8 cellular contexts compared by ENCODE assay signal in the genomic region with DNA sequence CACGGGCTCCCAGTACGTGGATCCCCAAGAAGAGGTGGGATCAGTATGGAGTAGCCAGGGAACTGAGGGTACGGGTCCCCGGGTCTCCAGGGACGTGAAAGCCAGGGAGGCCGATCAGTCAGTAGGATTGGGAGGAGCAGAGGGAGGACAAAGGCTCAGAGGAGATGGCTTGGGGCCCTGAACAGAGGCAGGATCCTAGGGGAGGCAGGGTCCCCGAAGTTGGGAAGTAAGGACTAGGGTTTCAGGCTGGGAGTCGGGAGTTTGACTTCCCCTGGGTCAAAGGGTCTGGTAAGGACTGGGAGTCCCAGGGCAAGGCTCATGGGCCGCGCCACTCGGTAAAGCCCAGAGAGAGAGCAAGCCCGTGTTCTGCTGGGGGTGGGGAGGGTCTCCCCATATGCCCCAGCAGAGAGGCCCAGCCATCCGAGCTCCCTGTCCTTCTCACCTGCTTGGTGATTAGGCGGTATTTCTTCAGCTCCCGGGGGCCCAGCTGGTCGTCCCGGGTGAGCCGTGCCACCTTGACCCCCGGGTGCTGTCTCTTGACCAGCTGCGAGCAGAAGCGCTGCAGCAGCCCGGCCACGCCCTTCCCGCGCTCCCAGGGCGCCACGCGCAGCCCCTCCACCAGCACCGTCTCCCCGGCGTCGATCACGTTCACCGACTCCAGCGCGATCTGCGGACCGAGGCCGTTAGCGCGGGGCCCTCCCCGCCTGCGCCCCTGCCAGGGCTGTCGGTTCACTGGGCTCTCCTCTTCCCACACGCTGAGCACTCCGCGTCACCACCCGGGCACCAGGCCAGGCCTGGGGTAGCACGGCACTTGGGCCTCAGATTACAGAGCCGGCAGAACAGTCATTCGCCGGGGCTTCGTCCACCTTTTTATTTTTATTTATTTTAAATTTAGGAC. TPM values are rescaled to one million over a fixed set of nuclear protein-coding genes. Genes with fewer than 3 reads are reported as not detected.
DNase-seq lines count a peak whose midpoint lies in the region; ATAC-seq and TF ChIP-seq lines count a peak whose summit lies in the region.

No MANE protein-coding gene starts in this region.

- in situ Hi-C loops in GM23248 (cut with MboI), result no loop called here

- ATAC-seq in GM18858 (IDR thresholded peaks at IDR 0.05; ENCODE audit: unreplicated experiment) (no peak), HG02852 (IDR thresholded peaks at IDR 0.05; ENCODE audit: unreplicated experiment) (no peak)

- H2AFZ ChIP-seq in GM23248, result peak overlapping the region; percentile 35; the same call in 1 of the 2 replicates
- no peak overlapping the region for H2AFZ ChIP-seq in fibroblast of lung (ENCODE audit: low read length)

- H3K27ac ChIP-seq in GM23248, result no peak overlapping the region
- H3K27ac ChIP-seq in fibroblast of lung (ENCODE audit: insufficient read depth, low read length), result no peak overlapping the region
- no peak overlapping the region for H3K27ac ChIP-seq in esophagus squamous epithelium

- H3K4me1 ChIP-seq in GM23248 (ENCODE audit: insufficient read depth) (no peaks in the 10 kb centered on the region), fibroblast of lung (ENCODE audit: control insufficient read depth, extremely low read depth, insufficient read depth, low read length) (peaks cover 17% of the 10 kb centered on the region), esophagus squamous epithelium (peaks cover 24 to 57% (median 24%) of the 10 kb centered on the region in 3 donors)

- no peaks in the 10 kb centered on the region for H3K9me2 ChIP-seq in GM23248 (ENCODE audit: insufficient read depth)

- no peaks in the 10 kb centered on the region for H4K20me1 ChIP-seq in GM23248 (ENCODE audit: insufficient read depth)
- peaks cover 2% of the 10 kb centered on the region for H4K20me1 ChIP-seq in fibroblast of lung (ENCODE audit: control insufficient read depth, extremely low read depth, insufficient read depth, low read length)

- TF ChIP-seq CTCF in fibroblast of lung (conservative IDR thresholded peaks at IDR 0.05 in 1 of 2, IDR thresholded peaks at IDR 0.05 in 1 of 2; ENCODE audit: low read depth in 1 of 2, low read length in 2 of 2), result no peak
- TF ChIP-seq CTCF in osteocyte (IDR thresholded peaks at IDR 0.05), result no peak
- TF ChIP-seq CTCF in esophagus squamous epithelium (IDR thresholded peaks at IDR 0.05), result no peak

- H3K36me3 ChIP-seq in GM23248 (ENCODE audit: low read depth) (no peaks in the 10 kb centered on the region), fibroblast of lung (ENCODE audit: control insufficient read depth, insufficient read depth, low read length) (no peaks in the 10 kb centered on the region), esophagus squamous epithelium (no peaks in the 10 kb centered on the region)

- H3K9ac ChIP-seq in GM23248 (no peak overlapping the region), fibroblast of lung (ENCODE audit: insufficient read depth, low read length) (no peak overlapping the region)

- 1 to 2% methylated on average over 35 to 49 of the region's 53 CpGs for WGBS in GM23248 (ENCODE audit: low coverage in 1 of 2, low lambda C conversion rate in 2 of 2, missing lambda C conversion rate in 2 of 2), 2 experiments
- WGBS in esophagus squamous epithelium, 2 donors, result 2 to 6% methylated on average over 33 to 36 of the region's 53 CpGs

- peaks cover 81% of the 10 kb centered on the region for H3K27me3 Mint-ChIP-seq in osteocyte (ENCODE audit: unreplicated experiment)

- H3K4me3 Mint-ChIP-seq in osteocyte (ENCODE audit: unreplicated experiment), result peak overlapping the region; percentile 60

- H3K79me2 ChIP-seq in GM23248 (ENCODE audit: insufficient read depth), result no peaks in the 10 kb centered on the region
- H3K79me2 ChIP-seq in fibroblast of lung (ENCODE audit: control insufficient read depth, insufficient read depth, low read length), result no peaks in the 10 kb centered on the region

- H3K4me3 ChIP-seq in GM23248 (peak overlapping the region; percentile 53), fibroblast of lung (replicated peaks in 1 of 4; ENCODE audit: control extremely low read depth in 1 of 4, insufficient read depth in 1 of 4, low read depth in 3 of 4, low read length in 4 of 4) (peak overlapping the region; percentile 2 to 33 (median 4)), esophagus squamous epithelium (peak overlapping the region in 2 of 4 donors; percentile 18 to 47)

- peak overlapping the region; percentile 57 for H3K4me2 ChIP-seq in GM23248 (ENCODE audit: unreplicated experiment)
- H3K4me2 ChIP-seq in fibroblast of lung (ENCODE audit: extremely low read depth, insufficient read depth, low read length), result peak overlapping the region; percentile 77

- peaks cover 75% of the 10 kb centered on the region for H3K27me3 ChIP-seq in GM23248 (replicated peaks; ENCODE audit: insufficient read depth)
- H3K27me3 ChIP-seq in fibroblast of lung (ENCODE audit: control insufficient read depth, insufficient read depth, low read length), result peaks cover 71% of the 10 kb centered on the region
- peaks cover 28 to 100% (median 74%) of the 10 kb centered on the region in 4 donors for H3K27me3 ChIP-seq in esophagus squamous epithelium

- H3K27ac Mint-ChIP-seq in osteocyte (ENCODE audit: unreplicated experiment), result no peak overlapping the region

- peaks cover 38% of the 10 kb centered on the region for H3K4me1 Mint-ChIP-seq in osteocyte (ENCODE audit: unreplicated experiment)

- H3K36me3 Mint-ChIP-seq in osteocyte (ENCODE audit: unreplicated experiment), result no peaks in the 10 kb centered on the region

- H3K9me3 ChIP-seq in GM23248 (ENCODE audit: low read depth) (no peaks in the 10 kb centered on the region), fibroblast of lung (ENCODE audit: control insufficient read depth, insufficient read depth, low read depth, low read length) (no peaks in the 10 kb centered on the region), esophagus squamous epithelium (no peaks in the 10 kb centered on the region)

- H3K9me3 Mint-ChIP-seq in osteocyte (ENCODE audit: unreplicated experiment), result no peaks in the 10 kb centered on the region

- intact Hi-C loops in esophagus squamous epithelium (cut with DNase I), result no loop called here

- peaks cover 3% of the 10 kb centered on the region; the same call in 1 of the 2 replicates for H3F3A ChIP-seq in GM23248 (ENCODE audit: insufficient read depth)

- no peak for TF ChIP-seq POLR2A in esophagus squamous epithelium (IDR thresholded peaks at IDR 0.05)

- peak; percentile 77 for DNase-seq in A172 (ENCODE audit: low spot score)
- DNase-seq in GM23248, result peak; percentile 88
- DNase-seq in RPMI7951 (ENCODE audit: low read depth), result peak; percentile 77
- peak; percentile 56 to 66 for DNase-seq in fibroblast of lung (ENCODE audit: low read depth in 2 of 2)
- DNase-seq in osteocyte (ENCODE audit: extremely low spot score, unreplicated experiment), result peak; percentile 92
- DNase-seq in esophagus squamous epithelium (lab: John Stamatoyannopoulos, UW), result no peak

RNA-seq across cellular contexts. Expression of a gene that starts 7.0 kb away (rescaled TPM):
- total RNA-seq in A172 (2014; rRNA removed; shearing (Covaris generic)), result 0.93 TPM in 1 of 2 replicates, not detected in the other
- not detected in 2 replicates for total RNA-seq in GM23248 (2014; rRNA removed; shearing (Covaris generic))
- polyA plus RNA-seq in GM23248 (2016; fragmentation: Nextera tagmentation; extraction: Ambion mirVana) (not detected in 2 replicates), fibroblast of lung (not detected in 2 replicates)
- total RNA-seq in RPMI7951 (2014; rRNA removed; shearing (Covaris generic)), result not detected in 2 replicates
- total RNA-seq in fibroblast of lung (not detected in 2 replicates), osteocyte (0.16 TPM in 1 of 2 replicates, not detected in the other), esophagus squamous epithelium (not detected)
- polyA plus RNA-seq in fibroblast of lung (2012), result not detected in 2 replicates
- polyA minus RNA-seq in fibroblast of lung (ENCODE audit: low replicate concordance), result not detected in 2 replicates

RNA-seq across cellular contexts. Expression of a gene that starts 7.7 kb away (rescaled TPM):
- total RNA-seq in A172 (2014; rRNA removed; shearing (Covaris generic)), result 1.0 and 1.3 TPM in 2 replicates
- 0.89 TPM in 1 of 2 replicates, not detected in the other for total RNA-seq in GM23248 (2014; rRNA removed; shearing (Covaris generic))
- polyA plus RNA-seq in GM23248 (2016; fragmentation: Nextera tagmentation; extraction: Ambion mirVana), result 0.11 TPM in 1 of 2 replicates, not detected in the other
- total RNA-seq in RPMI7951 (2014; rRNA removed; shearing (Covaris generic)), result 0.12 and 0.59 TPM in 2 replicates
- 0.26 and 0.66 TPM in 2 replicates for total RNA-seq in fibroblast of lung
- 0.14 TPM in 1 of 2 replicates, not detected in the other for polyA plus RNA-seq in fibroblast of lung
- 0.10 and 1.5 TPM in 2 replicates for polyA plus RNA-seq in fibroblast of lung (2012)
- polyA minus RNA-seq in fibroblast of lung (ENCODE audit: low replicate concordance), result 0.15 TPM in 1 of 2 replicates, not detected in the other
- total RNA-seq in osteocyte, result 0.16 and 0.24 TPM in 2 replicates
- total RNA-seq in esophagus squamous epithelium, result not detected

RNA-seq across cellular contexts. Expression of a gene that starts 18.8 kb away (rescaled TPM):
- total RNA-seq in A172 (2014; rRNA removed; shearing (Covaris generic)), result 332 and 409 TPM in 2 replicates
- 198 and 236 TPM in 2 replicates for total RNA-seq in GM23248 (2014; rRNA removed; shearing (Covaris generic))
- polyA plus RNA-seq in GM23248 (2016; fragmentation: Nextera tagmentation; extraction: Ambion mirVana), result 37.4 and 38.2 TPM in 2 replicates
- total RNA-seq in RPMI7951 (2014; rRNA removed; shearing (Covaris generic)), result 135 and 162 TPM in 2 replicates
- 127 and 139 TPM in 2 replicates for total RNA-seq in fibroblast of lung
- 128 and 185 TPM in 2 replicates for polyA plus RNA-seq in fibroblast of lung
- polyA plus RNA-seq in fibroblast of lung (2012), result 136 and 181 TPM in 2 replicates
- polyA minus RNA-seq in fibroblast of lung (ENCODE audit: low replicate concordance), result 78.8 and 128 TPM in 2 replicates
- 52.9 and 57.9 TPM in 2 replicates for total RNA-seq in osteocyte
- 100 to 1,000 TPM in 1 of 4 donors, 10 to 100 TPM in 3; 42.7 to 144 (median 64.3) TPM for total RNA-seq in esophagus squamous epithelium

RNA-seq across cellular contexts. Expression of a gene that starts 27.7 kb away (rescaled TPM):
- total RNA-seq in A172 (2014; rRNA removed; shearing (Covaris generic)), result not detected in 2 replicates
- not detected in 2 replicates for total RNA-seq in GM23248 (2014; rRNA removed; shearing (Covaris generic))
- polyA plus RNA-seq in GM23248 (2016; fragmentation: Nextera tagmentation; extraction: Ambion mirVana) (not detected in 2 replicates), fibroblast of lung (not detected in 2 replicates)
- not detected in 2 replicates for total RNA-seq in RPMI7951 (2014; rRNA removed; shearing (Covaris generic))
- total RNA-seq in fibroblast of lung (not detected in 2 replicates), osteocyte (not detected in 2 replicates), esophagus squamous epithelium (not detected)
- not detected in 2 replicates for polyA plus RNA-seq in fibroblast of lung (2012)
- 1.5 TPM in 1 of 2 replicates, not detected in the other for polyA minus RNA-seq in fibroblast of lung (ENCODE audit: low replicate concordance)

RNA-seq across cellular contexts. Expression of a gene that starts 44.3 kb away (rescaled TPM):
- total RNA-seq in A172 (2014; rRNA removed; shearing (Covaris generic)), result 93.9 and 105 TPM in 2 replicates
- 126 and 149 TPM in 2 replicates for total RNA-seq in GM23248 (2014; rRNA removed; shearing (Covaris generic))
- polyA plus RNA-seq in GM23248 (2016; fragmentation: Nextera tagmentation; extraction: Ambion mirVana), result 189 and 190 TPM in 2 replicates
- 141 and 167 TPM in 2 replicates for total RNA-seq in RPMI7951 (2014; rRNA removed; shearing (Covaris generic))
- 52.4 and 89.0 TPM in 2 replicates for total RNA-seq in fibroblast of lung
- 86.0 and 106 TPM in 2 replicates for polyA plus RNA-seq in fibroblast of lung
- 106 and 144 TPM in 2 replicates for polyA plus RNA-seq in fibroblast of lung (2012)
- 163 and 209 TPM in 2 replicates for polyA minus RNA-seq in fibroblast of lung (ENCODE audit: low replicate concordance)
- 110 and 130 TPM in 2 replicates for total RNA-seq in osteocyte
- total RNA-seq in esophagus squamous epithelium, result 10 to 100 TPM in 2 of 4 donors, 1 to 10 TPM in 2; 2.5 to 14.5 (median 9.7) TPM
